Comparison of ENCODE assay signal across 19 cellular contexts in the genomic region with DNA sequence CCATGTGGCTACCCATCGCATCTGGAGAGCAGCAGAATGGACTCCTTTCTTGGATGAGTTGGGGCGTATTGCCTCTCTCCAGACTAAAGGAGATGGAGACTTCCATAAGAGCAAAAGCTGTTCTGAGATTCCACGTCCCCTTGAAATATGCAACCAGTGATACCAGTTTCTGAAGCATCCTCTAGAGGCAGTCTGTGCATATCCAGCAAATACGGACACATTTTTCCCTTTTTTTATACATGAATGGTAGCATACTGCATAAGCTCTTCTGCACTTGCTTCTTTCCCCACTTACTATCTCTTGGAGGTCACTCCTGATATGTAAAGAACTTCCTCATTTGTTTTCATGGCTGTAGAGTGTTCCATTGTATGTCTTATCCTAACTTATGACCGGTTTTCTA. TPM values are rescaled to one million over a fixed set of nuclear protein-coding genes. Genes with fewer than 3 reads are reported as not detected.
DNase-seq lines count a peak whose midpoint lies in the region; ATAC-seq and TF ChIP-seq lines count a peak whose summit lies in the region.
"Had no signal": no experiment of that assay in that cellular context is flagged by ENCODE, and none has a peak within 500 bp of the region (broad histone marks: within the 10 kb centered on the region; RNA-seq: fewer than 3 reads in every experiment).

No MANE protein-coding gene starts in this region.

- H3K4me3 ChIP-seq in right atrium auricular region (no peak overlapping the region), endodermal cell (ENCODE audit: low read length) (no peak overlapping the region), Peyer's patch (no peak overlapping the region)
- H3K4me3 ChIP-seq: esophagus squamous epithelium, uterus had no signal

- no peak overlapping the region for H3K4me3 Mint-ChIP-seq in endodermal cell

- no peak for TF ChIP-seq POLR2A in Peyer's patch (IDR thresholded peaks at IDR 0.05)

- H3K27ac ChIP-seq in right atrium auricular region, result peak overlapping the region; percentile 66 to 91
- H3K27ac ChIP-seq in endodermal cell (ENCODE audit: low read depth, low read length), result no peak overlapping the region
- no peak overlapping the region for H3K27ac ChIP-seq in Peyer's patch
- H3K27ac ChIP-seq: esophagus squamous epithelium, uterus had no signal

- peaks cover 2% of the 10 kb centered on the region for H3K36me3 Mint-ChIP-seq in endodermal cell (ENCODE audit: low read depth)

- ATAC-seq in left ventricle myocardium superior (no peak), HG03469 (IDR thresholded peaks at IDR 0.05; ENCODE audit: unreplicated experiment) (no peak)
- ATAC-seq: right cardiac atrium had no signal

- no peaks in the 10 kb centered on the region for H3K27me3 ChIP-seq in right atrium auricular region
- H3K27me3 ChIP-seq in endodermal cell (ENCODE audit: control insufficient read depth, insufficient read depth, low read length, poor library complexity, severe bottlenecking), result no peaks in the 10 kb centered on the region
- H3K27me3 ChIP-seq in Peyer's patch, result no peaks in the 10 kb centered on the region
- H3K27me3 ChIP-seq: esophagus squamous epithelium, uterus had no signal

- DNase-seq in right atrium auricular region (ENCODE audit: low spot score) (no peak), left ventricle myocardium superior (no peak), OCI-M1 (lab: John Stamatoyannopoulos, UW) (peak; percentile 62), endodermal cell (no peak), GM19238 (ENCODE audit: insufficient read length, low spot score) (no peak), CD1c-positive myeloid dendritic cell (ENCODE audit: extremely low spot score) (no peak), Peyer's patch (no peak)
- DNase-seq: activated CD4-positive, CD25-positive, alpha-beta regulatory T cell treated with anti-CD3 and anti-CD28 coated beads, Interleukin-2, amount 50 U/mL, for 72 hours; esophagus squamous epithelium; GOT3; NCI-H1417 treated with DMSO at 0.1 percent for 48 hours; NCI-H2227 treated with DMSO at 0.1 percent for 48 hours; NK-92 treated with Interleukin-12 subunit alpha and Interleukin-12 subunit beta, amount 100 ng/mL, for 24 hours; right cardiac atrium; SHP77; stimulated activated CD4-positive, alpha-beta T cell treated with anti-CD3 and anti-CD28 coated beads, Interleukin-1b, Interleukin-23, amount 100 ng/mL, for 48 hours; T-helper 2 cell; uterus had no signal

- 90 to 92% methylated on average over 3 to 5 of the region's 5 CpGs for WGBS in endodermal cell (ENCODE audit: insufficient coverage in 1 of 2, insufficient read length in 1 of 2), 2 experiments

- no peak overlapping the region for H3K27ac Mint-ChIP-seq in endodermal cell

- intact Hi-C loops in left ventricle myocardium superior (cut with micrococcal nuclease), result no loop called here

- H3K9me3 Mint-ChIP-seq in endodermal cell, result no peaks in the 10 kb centered on the region

- peaks cover 7% of the 10 kb centered on the region for H3K27me3 Mint-ChIP-seq in endodermal cell (ENCODE audit: insufficient read depth)

- peaks cover 0 to 24% of the 10 kb centered on the region in 2 donors for H3K4me1 ChIP-seq in right atrium auricular region
- H3K4me1 ChIP-seq in endodermal cell (ENCODE audit: control insufficient read depth, insufficient read depth, low read length), result no peaks in the 10 kb centered on the region
- no peaks in the 10 kb centered on the region for H3K4me1 ChIP-seq in Peyer's patch
- H3K4me1 ChIP-seq: uterus had no signal

- no peaks in the 10 kb centered on the region for H3K9me3 ChIP-seq in right atrium auricular region
- H3K9me3 ChIP-seq in endodermal cell (ENCODE audit: control insufficient read depth, low read length), result no peaks in the 10 kb centered on the region
- H3K9me3 ChIP-seq in Peyer's patch, result no peaks in the 10 kb centered on the region
- H3K9me3 ChIP-seq: esophagus squamous epithelium, uterus had no signal

- peaks cover 11% of the 10 kb centered on the region for H3K36me3 ChIP-seq in right atrium auricular region
- no peaks in the 10 kb centered on the region for H3K36me3 ChIP-seq in endodermal cell (ENCODE audit: control insufficient read depth, insufficient read depth, low read length)
- peaks cover 0 to 8% (median 0%) of the 10 kb centered on the region in 3 donors for H3K36me3 ChIP-seq in Peyer's patch
- H3K36me3 ChIP-seq: uterus had no signal

- TF ChIP-seq CTCF in right atrium auricular region (IDR thresholded peaks at IDR 0.05) (no peak), endodermal cell (conservative IDR thresholded peaks at IDR 0.05) (peak; percentile 9), Peyer's patch (IDR thresholded peaks at IDR 0.05) (no peak)

- no peaks in the 10 kb centered on the region for H3K4me1 Mint-ChIP-seq in endodermal cell

- no peak overlapping the region for H3K9ac ChIP-seq in endodermal cell (ENCODE audit: extremely low read depth, low read length, poor library complexity, severe bottlenecking)

RNA-seq across cellular contexts. Expression of a gene that starts 34.6 kb away (rescaled TPM):
- 10 to 100 TPM; 21.9 to 35.8 TPM for total RNA-seq in right atrium auricular region
- total RNA-seq in left ventricle myocardium superior, result 32.2 TPM
- 10 to 100 TPM; 27.9 to 31.0 TPM for total RNA-seq in endodermal cell
- polyA plus RNA-seq in endodermal cell (2013, experiment 1 of 2), result 21.5 TPM
- 19.4 TPM for polyA plus RNA-seq in endodermal cell (2013, experiment 2 of 2)
- total RNA-seq in Peyer's patch, result 10 to 100 TPM; 24.5 to 37.6 (median 24.6) TPM

RNA-seq across cellular contexts. Expression of a gene that starts 57.5 kb away (rescaled TPM):
- total RNA-seq in right atrium auricular region, result 1 to 10 TPM; 1.9 to 2.8 TPM
- 2.2 TPM for total RNA-seq in left ventricle myocardium superior
- total RNA-seq in endodermal cell, result 10 to 100 TPM; 23.4 to 24.4 TPM
- 3.0 TPM for polyA plus RNA-seq in endodermal cell (2013, experiment 1 of 2)
- 2.0 TPM for polyA plus RNA-seq in endodermal cell (2013, experiment 2 of 2)
- total RNA-seq in Peyer's patch, result 100 to 1,000 TPM in 1 of 4 donors, 10 to 100 TPM in 3; 47.9 to 106 (median 95.9) TPM

Comparison
In these comparisons a context has a peak if more than half of its experiments do, and no peak if none do; other contexts are left out.
1. H3K27ac ChIP-seq: peak in right atrium auricular region (2 of 2); none in endodermal cell (single experiment) and Peyer's patch (0 of 4).